10 cellular contexts compared by ENCODE assay signal in the genomic region with DNA sequence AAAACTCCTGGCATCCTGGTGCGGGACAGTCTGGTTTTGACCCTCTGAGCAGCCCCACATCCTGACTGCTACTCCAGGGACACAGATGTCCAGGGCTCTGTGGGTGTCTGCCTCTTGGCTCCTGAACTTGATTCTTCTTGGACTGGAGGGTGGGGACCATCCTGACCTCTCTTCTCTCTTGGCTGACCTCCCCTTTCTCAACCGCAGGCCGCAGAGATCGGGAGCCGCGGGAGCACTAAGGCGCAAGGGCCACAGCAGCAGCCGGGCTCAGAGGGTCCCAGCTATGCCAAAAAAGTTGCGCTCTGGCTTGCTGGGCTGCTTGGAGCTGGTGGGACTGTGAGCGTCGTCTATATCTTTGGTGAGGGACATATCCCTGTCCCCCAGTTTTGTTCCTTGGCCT. TPM values are rescaled to one million over a fixed set of nuclear protein-coding genes. Genes with fewer than 3 reads are reported as not detected.
A peak's percentile ranks its signal among the peaks of the same experiment; 100 is the strongest.
DNase-seq lines count a peak whose midpoint lies in the region; ATAC-seq, FAIRE-seq and TF ChIP-seq lines count a peak whose summit lies in the region.
"Had no signal": no experiment of that assay in that cellular context is flagged by ENCODE, and none has a peak within 500 bp of the region (broad histone marks: within the 10 kb centered on the region; RNA-seq: fewer than 3 reads in every experiment).

No MANE protein-coding gene starts in this region.

- CTCF ChIA-PET in CD4-positive, alpha-beta memory T cell (lab: Charles Lee; ENCODE audit: partially characterized antibody), result interaction anchor here (0.8 to 2.4 kb wide), 2 partner anchors 7 to 41 kb away, joined by 3 to 7 read pairs; no protein-coding TSS in a partner anchor
- CTCF ChIA-PET in OCI-LY7 (lab: Charles Lee; ENCODE audit: unreplicated experiment), result interaction anchor here (0.7 kb wide), 1 partner anchor 19 kb away, joined by 3 read pairs; no protein-coding TSS in a partner anchor
- CTCF ChIA-PET in endothelial cell of umbilical vein (lab: Charles Lee), result no interaction called here

- no peaks in the 10 kb centered on the region for H3K27me3 ChIP-seq in CD4-positive, alpha-beta memory T cell (ENCODE audit: insufficient read depth, low read length)
- H3K27me3 ChIP-seq in endothelial cell of umbilical vein (ENCODE audit: control insufficient read depth in 2 of 2, insufficient read depth in 2 of 2, low read length in 2 of 2), result no peaks in the 10 kb centered on the region
- H3K27me3 ChIP-seq in neutrophil, result no peaks in the 10 kb centered on the region

- dilution Hi-C loops in endothelial cell of umbilical vein (cut with MboI; ENCODE audit: extremely low pct_ligation_motif_present, low sequenced_read_pairs), result no loop called here

- no peak for DNase-seq in CD4-positive, alpha-beta memory T cell
- DNase-seq in OCI-LY7 (ENCODE audit: low spot score) (no peak), endothelial cell of umbilical vein (ENCODE audit: low read depth, low spot score) (no peak), cerebellum (ENCODE audit: low spot score) (no peak), CD1c-positive myeloid dendritic cell (ENCODE audit: extremely low spot score) (no peak), NCI-H146 treated with DMSO at 0.1 percent for 48 hours (lab: John Stamatoyannopoulos, UW; ENCODE audit: unreplicated experiment) (no peak)
- DNase-seq: cerebellar nuclear complex, NCI-H2171 treated with DMSO at 0.1 percent for 48 hours had no signal

- H3K36me3 ChIP-seq in CD4-positive, alpha-beta memory T cell (ENCODE audit: insufficient read depth, low read length), result peaks cover 17% of the 10 kb centered on the region
- H3K36me3 ChIP-seq in OCI-LY7 (ENCODE audit: insufficient read depth, low read length), result peaks cover 47% of the 10 kb centered on the region
- H3K36me3 ChIP-seq in endothelial cell of umbilical vein (ENCODE audit: control insufficient read depth in 2 of 2, extremely low read depth in 1 of 2, insufficient read depth in 2 of 2, low read length in 2 of 2), result peaks cover 5 to 14% of the 10 kb centered on the region in 2 experiments
- H3K36me3 ChIP-seq in neutrophil, result peaks cover 16% of the 10 kb centered on the region

- intact Hi-C loops in CD4-positive, alpha-beta memory T cell (cut with micrococcal nuclease), result loop anchor here (2.0 kb wide), 1 partner anchor 37 kb away; a partner anchor contains a TSS
- intact Hi-C loops in OCI-LY7 (cut with micrococcal nuclease; ENCODE audit: unreplicated experiment) (no loop called here), endothelial cell of umbilical vein (cut with micrococcal nuclease) (loop anchor here (2.0 kb wide), 2 partner anchors 17 to 45 kb away; a partner anchor contains a TSS)

- H2AFZ ChIP-seq in OCI-LY7 (ENCODE audit: low read length), result no peak overlapping the region
- no peak overlapping the region for H2AFZ ChIP-seq in endothelial cell of umbilical vein (ENCODE audit: low read depth, low read length)

- no peaks in the 10 kb centered on the region for H3K9me1 ChIP-seq in endothelial cell of umbilical vein (replicated peaks; ENCODE audit: control insufficient read depth, extremely low read depth, insufficient read depth, low read length)

- H3K27ac Mint-ChIP-seq in CD4-positive, alpha-beta memory T cell, result peak overlapping the region; percentile 92 to 98 (median 96)

- H3K9me3 Mint-ChIP-seq in CD4-positive, alpha-beta memory T cell, result no peaks in the 10 kb centered on the region

- FAIRE-seq in endothelial cell of umbilical vein (lab: Jason Lieb, UNC), result no peak

- no peaks in the 10 kb centered on the region for H3K9me3 ChIP-seq in CD4-positive, alpha-beta memory T cell (ENCODE audit: control insufficient read depth in 1 of 2, low read length in 2 of 2)
- H3K9me3 ChIP-seq in OCI-LY7 (ENCODE audit: low read length), result no peaks in the 10 kb centered on the region
- H3K9me3 ChIP-seq in endothelial cell of umbilical vein (replicated peaks; ENCODE audit: control insufficient read depth, insufficient read depth, low read length), result no peaks in the 10 kb centered on the region
- no peaks in the 10 kb centered on the region for H3K9me3 ChIP-seq in neutrophil

- TF ChIP-seq CTCF in OCI-LY7 (conservative IDR thresholded peaks at IDR 0.05; ENCODE audit: low read length) (no peak), endothelial cell of umbilical vein (IDR thresholded peaks at IDR 0.05; ENCODE audit: extremely low read depth in 1 of 2, insufficient read depth in 1 of 2, low read depth in 1 of 2, low read length in 2 of 2) (no peak), neutrophil (IDR thresholded peaks at IDR 0.05) (no peak)

- H3K27ac ChIP-seq in CD4-positive, alpha-beta memory T cell (ENCODE audit: low read depth, low read length), result peak overlapping the region; percentile 82
- peak overlapping the region; percentile 42 for H3K27ac ChIP-seq in OCI-LY7 (ENCODE audit: low read depth, low read length, poor library complexity, severe bottlenecking)
- H3K27ac ChIP-seq in endothelial cell of umbilical vein (ENCODE audit: insufficient read depth, low read depth, low read length), result peak overlapping the region; percentile 71
- H3K27ac ChIP-seq in neutrophil, result no peak overlapping the region

- no peak for TF ChIP-seq POLR2A in endothelial cell of umbilical vein (IDR thresholded peaks at IDR 0.05; ENCODE audit: low read depth, low read length)

- H3K4me3 Mint-ChIP-seq in CD4-positive, alpha-beta memory T cell, result peak overlapping the region; percentile 90 to 96 (median 93)

- peaks cover 15 to 36% (median 26%) of the 10 kb centered on the region in 4 donors for H3K4me1 Mint-ChIP-seq in CD4-positive, alpha-beta memory T cell

- peak overlapping the region; percentile 83 to 93 for H3K4me3 ChIP-seq in CD4-positive, alpha-beta memory T cell (ENCODE audit: low read length in 2 of 2)
- H3K4me3 ChIP-seq in OCI-LY7 (ENCODE audit: low read depth, low read length, poor library complexity, severe bottlenecking) (peak overlapping the region; percentile 91), endothelial cell of umbilical vein (replicated peaks in 1 of 3; ENCODE audit: insufficient read depth in 1 of 3, low read depth in 1 of 3, low read length in 3 of 3) (peak overlapping the region; percentile 77 to 100 (median 88)), neutrophil (ENCODE audit: low read depth in 1 of 2, low read length in 1 of 2) (peak overlapping the region; percentile 87 to 92)

- POLR2A ChIA-PET in CD4-positive, alpha-beta memory T cell (lab: Charles Lee; ENCODE audit: partially characterized antibody), result interaction anchor here (1.6 kb wide), 1 partner anchor 51 kb away, joined by 6 read pairs; a partner anchor contains a TSS
- POLR2A ChIA-PET in OCI-LY7 (lab: Charles Lee), result interaction anchor here (0.5 kb wide), 1 partner anchor 37 kb away, joined by 4 read pairs; no protein-coding TSS in a partner anchor
- POLR2A ChIA-PET in endothelial cell of umbilical vein (lab: Charles Lee), result no interaction called here

- no peaks in the 10 kb centered on the region for H3K9me2 ChIP-seq in OCI-LY7 (ENCODE audit: insufficient read depth, low read length)

- H3K27me3 Mint-ChIP-seq in CD4-positive, alpha-beta memory T cell, result no peaks in the 10 kb centered on the region

- no TSS peak for BruUV-seq in OCI-LY7 (replicated peaks; lab: Mats Ljungman, UMichigan)
- BruUV-seq in endothelial cell of umbilical vein (replicated peaks; lab: Mats Ljungman, UMichigan), result no TSS peak

- H3K79me2 ChIP-seq in OCI-LY7 (ENCODE audit: insufficient read depth, low read depth, low read length) (peaks cover 21% of the 10 kb centered on the region), endothelial cell of umbilical vein (ENCODE audit: control insufficient read depth, insufficient read depth, low read length) (peaks cover 19% of the 10 kb centered on the region)

- H3K9ac ChIP-seq in endothelial cell of umbilical vein (replicated peaks; ENCODE audit: extremely low read depth, insufficient read depth, low read length), result peak overlapping the region; percentile 98

- H4K20me1 ChIP-seq in OCI-LY7 (ENCODE audit: insufficient read depth, low read length), result no peaks in the 10 kb centered on the region
- H4K20me1 ChIP-seq in endothelial cell of umbilical vein (replicated peaks; ENCODE audit: control insufficient read depth, extremely low read depth, insufficient read depth, low read length), result no peaks in the 10 kb centered on the region

- ATAC-seq in GM19395 (IDR thresholded peaks at IDR 0.05; ENCODE audit: unreplicated experiment), result no peak

- peak overlapping the region; percentile 98 for H3K4me2 ChIP-seq in OCI-LY7 (ENCODE audit: low read length)
- H3K4me2 ChIP-seq in endothelial cell of umbilical vein (ENCODE audit: insufficient read depth, low read length), result peak overlapping the region; percentile 79

- peaks cover 8 to 35% of the 10 kb centered on the region in 2 donors for H3K36me3 Mint-ChIP-seq in CD4-positive, alpha-beta memory T cell

- H3K4me1 ChIP-seq in CD4-positive, alpha-beta memory T cell (ENCODE audit: insufficient read depth, low read length), result peaks cover 17% of the 10 kb centered on the region
- H3K4me1 ChIP-seq in OCI-LY7 (ENCODE audit: insufficient read depth, low read length, poor library complexity, severe bottlenecking), result peaks cover 17% of the 10 kb centered on the region
- peaks cover 16% of the 10 kb centered on the region for H3K4me1 ChIP-seq in endothelial cell of umbilical vein (ENCODE audit: control insufficient read depth, extremely low read depth, insufficient read depth, low read length)
- peaks cover 19 to 21% of the 10 kb centered on the region in 2 experiments for H3K4me1 ChIP-seq in neutrophil (ENCODE audit: control insufficient read depth in 1 of 2, insufficient read depth in 1 of 2, low read depth in 1 of 2, low read length in 1 of 2)

RNA-seq across cellular contexts. Expression of a gene that starts 1.0 kb away (rescaled TPM):
- 10 to 100 TPM; 47.2 to 49.6 TPM for total RNA-seq in CD4-positive, alpha-beta memory T cell
- polyA plus RNA-seq in CD4-positive, alpha-beta memory T cell, result 10 to 100 TPM; 39.1 to 50.4 TPM
- total RNA-seq in OCI-LY7 (2014; rRNA removed; shearing (Covaris generic)), result 98.1 and 116 TPM in 2 replicates
- 91.1 and 93.2 TPM in 2 replicates for total RNA-seq in OCI-LY7 (2022)
- total RNA-seq in endothelial cell of umbilical vein, result 85.7 and 86.1 TPM in 2 replicates
- 118 and 124 TPM in 2 replicates for polyA plus RNA-seq in endothelial cell of umbilical vein
- polyA plus RNA-seq in endothelial cell of umbilical vein (2011; cell fraction: cytosol; rRNA removed), result 87.9 and 99.0 TPM in 2 replicates
- polyA plus RNA-seq in endothelial cell of umbilical vein (2011; cell fraction: nucleus; rRNA removed), result 107 TPM in 2 replicates
- polyA plus RNA-seq in endothelial cell of umbilical vein (2012), result 117 and 118 TPM in 2 replicates
- 69.4 and 108 TPM in 2 replicates for polyA minus RNA-seq in endothelial cell of umbilical vein
- polyA minus RNA-seq in endothelial cell of umbilical vein (2011; cell fraction: cytosol; rRNA and poly(A)+ RNA removed), result 81.6 TPM
- 38.4 and 40.2 TPM in 2 replicates for polyA minus RNA-seq in endothelial cell of umbilical vein (2011; cell fraction: nucleus; rRNA and poly(A)+ RNA removed)
- 36.7 TPM for total RNA-seq in cerebellum

RNA-seq across cellular contexts. Expression of a gene that starts 17.1 kb away (rescaled TPM):
- total RNA-seq in CD4-positive, alpha-beta memory T cell, result under 1 TPM in 1 of 2 experiments, not detected in 1; 0.14 TPM
- polyA plus RNA-seq in CD4-positive, alpha-beta memory T cell, result under 1 TPM; 0.16 to 0.19 TPM
- 3.4 and 4.4 TPM in 2 replicates for total RNA-seq in OCI-LY7 (2014; rRNA removed; shearing (Covaris generic))
- total RNA-seq in OCI-LY7 (2022), result 3.2 and 4.4 TPM in 2 replicates
- 0.40 and 0.55 TPM in 2 replicates for total RNA-seq in endothelial cell of umbilical vein
- polyA plus RNA-seq in endothelial cell of umbilical vein, result 0.73 and 0.89 TPM in 2 replicates
- polyA plus RNA-seq in endothelial cell of umbilical vein (2011; cell fraction: cytosol; rRNA removed), result 0.41 and 0.42 TPM in 2 replicates
- 0.11 and 0.21 TPM in 2 replicates for polyA plus RNA-seq in endothelial cell of umbilical vein (2011; cell fraction: nucleus; rRNA removed)
- 0.87 and 1.3 TPM in 2 replicates for polyA plus RNA-seq in endothelial cell of umbilical vein (2012)
- polyA minus RNA-seq in endothelial cell of umbilical vein, result 0.17 and 0.22 TPM in 2 replicates
- 0.41 TPM for polyA minus RNA-seq in endothelial cell of umbilical vein (2011; cell fraction: cytosol; rRNA and poly(A)+ RNA removed)
- polyA minus RNA-seq in endothelial cell of umbilical vein (2011; cell fraction: nucleus; rRNA and poly(A)+ RNA removed), result not detected in 2 replicates
- total RNA-seq in cerebellum, result 16.8 TPM

RNA-seq across cellular contexts. Expression of a gene that starts 33.3 kb away (rescaled TPM):
- total RNA-seq in CD4-positive, alpha-beta memory T cell, result not detected
- polyA plus RNA-seq in CD4-positive, alpha-beta memory T cell, result not detected
- not detected in 2 replicates for total RNA-seq in OCI-LY7 (2014; rRNA removed; shearing (Covaris generic))
- not detected in 2 replicates for total RNA-seq in OCI-LY7 (2022)
- not detected in 2 replicates for total RNA-seq in endothelial cell of umbilical vein
- not detected in 2 replicates for polyA plus RNA-seq in endothelial cell of umbilical vein
- polyA plus RNA-seq in endothelial cell of umbilical vein (2011; cell fraction: cytosol; rRNA removed), result not detected in 2 replicates
- not detected in 2 replicates for polyA plus RNA-seq in endothelial cell of umbilical vein (2011; cell fraction: nucleus; rRNA removed)
- polyA plus RNA-seq in endothelial cell of umbilical vein (2012), result not detected in 2 replicates
- polyA minus RNA-seq in endothelial cell of umbilical vein, result not detected in 2 replicates
- polyA minus RNA-seq in endothelial cell of umbilical vein (2011; cell fraction: cytosol; rRNA and poly(A)+ RNA removed), result not detected
- not detected in 2 replicates for polyA minus RNA-seq in endothelial cell of umbilical vein (2011; cell fraction: nucleus; rRNA and poly(A)+ RNA removed)
- not detected for total RNA-seq in cerebellum

RNA-seq across cellular contexts. Expression of a gene that starts 36.3 kb away (rescaled TPM):
- 100 to 1,000 TPM; 234 to 236 TPM for total RNA-seq in CD4-positive, alpha-beta memory T cell
- polyA plus RNA-seq in CD4-positive, alpha-beta memory T cell, result 100 to 1,000 TPM in 1 of 2 donors, 10 to 100 TPM in 1; 47.4 to 111 TPM
- total RNA-seq in OCI-LY7 (2014; rRNA removed; shearing (Covaris generic)), result 70.1 and 74.6 TPM in 2 replicates
- total RNA-seq in OCI-LY7 (2022) (168 and 175 TPM in 2 replicates), endothelial cell of umbilical vein (108 and 120 TPM in 2 replicates), cerebellum (39.6 TPM)
- polyA plus RNA-seq in endothelial cell of umbilical vein, result 81.8 and 87.6 TPM in 2 replicates
- polyA plus RNA-seq in endothelial cell of umbilical vein (2011; cell fraction: cytosol; rRNA removed), result 73.3 and 76.2 TPM in 2 replicates
- polyA plus RNA-seq in endothelial cell of umbilical vein (2011; cell fraction: nucleus; rRNA removed), result 294 and 299 TPM in 2 replicates
- 117 and 120 TPM in 2 replicates for polyA plus RNA-seq in endothelial cell of umbilical vein (2012)
- 85.5 and 93.7 TPM in 2 replicates for polyA minus RNA-seq in endothelial cell of umbilical vein
- polyA minus RNA-seq in endothelial cell of umbilical vein (2011; cell fraction: cytosol; rRNA and poly(A)+ RNA removed), result 35.7 TPM
- polyA minus RNA-seq in endothelial cell of umbilical vein (2011; cell fraction: nucleus; rRNA and poly(A)+ RNA removed), result 57.4 and 67.7 TPM in 2 replicates

RNA-seq across cellular contexts. Expression of a gene that starts 45.9 kb away (rescaled TPM):
- 1,000 to 10,000 TPM; 4,061 to 4,227 TPM for total RNA-seq in CD4-positive, alpha-beta memory T cell
- polyA plus RNA-seq in CD4-positive, alpha-beta memory T cell, result 1,000 to 10,000 TPM; 1,590 to 2,052 TPM
- 538 and 634 TPM in 2 replicates for total RNA-seq in OCI-LY7 (2014; rRNA removed; shearing (Covaris generic))
- total RNA-seq in OCI-LY7 (2022), result 3,661 and 4,044 TPM in 2 replicates
- 1,735 and 1,768 TPM in 2 replicates for total RNA-seq in endothelial cell of umbilical vein
- polyA plus RNA-seq in endothelial cell of umbilical vein, result 5,244 and 6,084 TPM in 2 replicates
- 4,318 and 4,415 TPM in 2 replicates for polyA plus RNA-seq in endothelial cell of umbilical vein (2011; cell fraction: cytosol; rRNA removed)
- 1,293 and 1,668 TPM in 2 replicates for polyA plus RNA-seq in endothelial cell of umbilical vein (2011; cell fraction: nucleus; rRNA removed)
- 2,527 and 3,042 TPM in 2 replicates for polyA plus RNA-seq in endothelial cell of umbilical vein (2012)
- 1,532 and 1,667 TPM in 2 replicates for polyA minus RNA-seq in endothelial cell of umbilical vein
- 2,450 TPM for polyA minus RNA-seq in endothelial cell of umbilical vein (2011; cell fraction: cytosol; rRNA and poly(A)+ RNA removed)
- polyA minus RNA-seq in endothelial cell of umbilical vein (2011; cell fraction: nucleus; rRNA and poly(A)+ RNA removed), result 213 and 283 TPM in 2 replicates
- total RNA-seq in cerebellum, result 48.1 TPM
